In the genomic region with DNA sequence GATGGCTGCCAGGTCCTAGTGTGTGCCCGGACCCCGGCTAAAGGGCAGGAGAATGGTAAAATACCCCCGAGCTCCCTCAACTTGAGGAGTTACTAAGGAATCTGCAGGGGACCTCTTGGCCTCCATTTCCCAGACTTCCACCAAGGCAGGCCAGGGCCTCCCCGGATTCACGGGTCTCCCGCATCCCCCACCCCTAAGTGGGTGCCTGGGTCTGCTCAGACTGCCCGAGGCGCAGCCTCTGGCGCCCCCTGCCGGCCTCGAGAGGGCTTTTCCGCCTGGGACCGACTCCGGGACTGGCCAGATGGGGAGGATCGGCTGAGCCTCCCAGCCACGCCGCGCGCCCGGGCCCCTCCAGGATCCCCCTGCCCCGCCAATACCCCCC, we compare ENCODE assay signal across 8 cellular contexts. TPM values are rescaled to one million over a fixed set of nuclear protein-coding genes. Genes with fewer than 3 reads are reported as not detected.
DNase-seq lines count a peak whose midpoint lies in the region; ATAC-seq and TF ChIP-seq lines count a peak whose summit lies in the region.

No MANE protein-coding gene starts in this region.

- peaks cover 23 to 73% (median 36%) of the 10 kb centered on the region in 11 experiments for H3K27me3 ChIP-seq in BLaER1 treated with 17β-estradiol and CSF1 and Interleukin-3, amounts not matched to agents 10 nM and 100 nM
- H3K27me3 ChIP-seq in cardiac muscle cell = peaks cover 16% of the 10 kb centered on the region
- peaks cover 0 to 16% (median 8%) of the 10 kb centered on the region in 4 donors for H3K27me3 ChIP-seq in upper lobe of left lung

- H3K9me3 ChIP-seq in BLaER1 treated with 17β-estradiol and CSF1 and Interleukin-3, amounts not matched to agents 10 nM and 100 nM (replicated peaks in 1 of 11) = no peaks in the 10 kb centered on the region
- H3K9me3 ChIP-seq in SK-N-MC (ENCODE audit: low read depth, low read length) (no peaks in the 10 kb centered on the region), cardiac muscle cell (ENCODE audit: low read depth) (no peaks in the 10 kb centered on the region), upper lobe of left lung (no peaks in the 10 kb centered on the region)

- H3K36me3 Mint-ChIP-seq in activated naive CD4-positive, alpha-beta T cell treated with anti-CD3 and anti-CD28 coated beads, Interleukin-2, amount 50 U/mL, for 24 hours = no peaks in the 10 kb centered on the region

- H3K4me2 ChIP-seq in BLaER1 treated with 17β-estradiol and CSF1 and Interleukin-3, amounts not matched to agents 10 nM and 100 nM = peak overlapping the region; percentile 93 to 100 (median 98)

- no peaks in the 10 kb centered on the region for H3K9me3 Mint-ChIP-seq in activated naive CD4-positive, alpha-beta T cell treated with anti-CD3 and anti-CD28 coated beads, Interleukin-2, amount 50 U/mL, for 24 hours

- peaks cover 0 to 70% (median 15%) of the 10 kb centered on the region in 11 experiments; a peak in 14 of 22 replicates for H4K20me1 ChIP-seq in BLaER1 treated with 17β-estradiol and CSF1 and Interleukin-3, amounts not matched to agents 10 nM and 100 nM

- intact Hi-C loops in posterior vena cava (cut with DNase I) = loop anchor here (10.0 kb wide), 1 partner anchor 155 kb away; no protein-coding TSS in a partner anchor

- WGBS in upper lobe of left lung, 2 donors = 13% methylated on average over 8 to 21 of the region's 21 CpGs

- H3K4me1 Mint-ChIP-seq in activated naive CD4-positive, alpha-beta T cell treated with anti-CD3 and anti-CD28 coated beads, Interleukin-2, amount 50 U/mL, for 24 hours = peaks cover 36% of the 10 kb centered on the region

- peak overlapping the region in 10 of 11 experiments; percentile 32 to 78 (median 62); a peak in 13 of 22 replicates for H3K9ac ChIP-seq in BLaER1 treated with 17β-estradiol and CSF1 and Interleukin-3, amounts not matched to agents 10 nM and 100 nM
- H3K9ac ChIP-seq in SK-N-MC (ENCODE audit: insufficient read length) = peak overlapping the region; percentile 67

- TF ChIP-seq CTCF in cardiac muscle cell (IDR thresholded peaks at IDR 0.05; ENCODE audit: low read depth, low read length) (peak; percentile 90), upper lobe of left lung (IDR thresholded peaks at IDR 0.05) (peak; percentile 84 to 97 (median 88))

- peak overlapping the region in 2 of 11 experiments; percentile 61 to 64; a peak in 2 of 22 replicates for H3K27ac ChIP-seq in BLaER1 treated with 17β-estradiol and CSF1 and Interleukin-3, amounts not matched to agents 10 nM and 100 nM
- H3K27ac ChIP-seq in SK-N-MC = no peak overlapping the region
- H3K27ac ChIP-seq in cardiac muscle cell = no peak overlapping the region
- peak overlapping the region in 1 of 4 donors; percentile 79 for H3K27ac ChIP-seq in upper lobe of left lung

- peak overlapping the region; percentile 78 for H3K4me3 Mint-ChIP-seq in activated naive CD4-positive, alpha-beta T cell treated with anti-CD3 and anti-CD28 coated beads, Interleukin-2, amount 50 U/mL, for 24 hours

- peaks cover 32 to 63% (median 58%) of the 10 kb centered on the region in 10 experiments for H3K4me1 ChIP-seq in BLaER1 treated with 17β-estradiol and CSF1 and Interleukin-3, amounts not matched to agents 10 nM and 100 nM
- H3K4me1 ChIP-seq in cardiac muscle cell (ENCODE audit: low read depth) (no peaks in the 10 kb centered on the region), upper lobe of left lung (peaks cover 31 to 48% (median 36%) of the 10 kb centered on the region in 4 donors)

- no peaks in the 10 kb centered on the region for H3K36me3 ChIP-seq in BLaER1 treated with 17β-estradiol and CSF1 and Interleukin-3, amounts not matched to agents 10 nM and 100 nM
- H3K36me3 ChIP-seq in SK-N-MC (ENCODE audit: insufficient read depth, low read length) (no peaks in the 10 kb centered on the region), cardiac muscle cell (no peaks in the 10 kb centered on the region), upper lobe of left lung (no peaks in the 10 kb centered on the region)

- DNase-seq in KG1 (lab: John Stamatoyannopoulos, UW) = peak; percentile 34
- no peak for DNase-seq in SK-N-MC (ENCODE audit: low read depth, low spot score)
- peak; percentile 78 to 80 for DNase-seq in cardiac muscle cell (ENCODE audit: low read depth in 1 of 2, low spot score in 1 of 2)
- peak; percentile 89 for DNase-seq in posterior vena cava (ENCODE audit: low spot score)
- peak; percentile 73 to 94 for DNase-seq in upper lobe of left lung

- H3K27me3 Mint-ChIP-seq in activated naive CD4-positive, alpha-beta T cell treated with anti-CD3 and anti-CD28 coated beads, Interleukin-2, amount 50 U/mL, for 24 hours = peaks cover 5% of the 10 kb centered on the region

- no peak for TF ChIP-seq EP300 in upper lobe of left lung (IDR thresholded peaks at IDR 0.05)

- H3K4me3 ChIP-seq in BLaER1 treated with 17β-estradiol and CSF1 and Interleukin-3, amounts not matched to agents 10 nM and 100 nM = peak overlapping the region; percentile 49 to 72 (median 62)
- H3K4me3 ChIP-seq in SK-N-MC = peak overlapping the region; percentile 87
- H3K4me3 ChIP-seq in cardiac muscle cell = peak overlapping the region; percentile 56
- H3K4me3 ChIP-seq in upper lobe of left lung = peak overlapping the region; percentile 33 to 62 (median 60)

- TF ChIP-seq POLR2A in upper lobe of left lung (IDR thresholded peaks at IDR 0.05) = no peak

- ATAC-seq in GM19438 (IDR thresholded peaks at IDR 0.05; ENCODE audit: low read depth, unreplicated experiment) = peak; percentile 59
- ATAC-seq in upper lobe of left lung (ENCODE audit: low FRiP score in 2 of 2) = peak; percentile 82 to 83

- H3K27ac Mint-ChIP-seq in activated naive CD4-positive, alpha-beta T cell treated with anti-CD3 and anti-CD28 coated beads, Interleukin-2, amount 50 U/mL, for 24 hours = peak overlapping the region; percentile 17

RNA-seq across cellular contexts. Expression of gene PLEKHG5, which starts 1.7 kb away (rescaled TPM):
- 21.8 and 34.8 TPM in 2 replicates for total RNA-seq in cardiac muscle cell
- 9.6 and 18.7 TPM in 2 replicates for polyA plus RNA-seq in cardiac muscle cell
- total RNA-seq in posterior vena cava = 10 to 100 TPM in 1 of 2 donors, 1 to 10 TPM in 1; 8.9 to 13.0 TPM
- 10 to 100 TPM in 5 of 6 donors, 1 to 10 TPM in 1; 5.0 to 31.4 (median 12.6) TPM for total RNA-seq in upper lobe of left lung

RNA-seq across cellular contexts. Expression of gene TNFRSF25, which starts 23.8 kb away (rescaled TPM):
- total RNA-seq in cardiac muscle cell (24.4 and 31.4 TPM in 2 replicates), posterior vena cava (1 to 10 TPM; 7.0 to 9.2 TPM), upper lobe of left lung (10 to 100 TPM in 4 of 6 donors, 1 to 10 TPM in 2; 4.6 to 51.3 (median 14.0) TPM)
- polyA plus RNA-seq in cardiac muscle cell = 11.3 and 11.8 TPM in 2 replicates
